In genomic region chr12:114166360-114166759, GRCh38 we compare ENCODE assay signal across 9 cellular contexts.
A peak's percentile ranks its signal among the peaks of the same experiment; 100 is the strongest.
DNase-seq lines count a peak whose midpoint lies in the region; ATAC-seq, FAIRE-seq and TF ChIP-seq lines count a peak whose summit lies in the region.
"Had no signal": no experiment of that assay in that cellular context is flagged by ENCODE, and none has a peak within 500 bp of the region (broad histone marks: within the 10 kb centered on the region; RNA-seq: fewer than 3 reads in every experiment).

No MANE protein-coding gene starts in this region.

- H3K9me3 Mint-ChIP-seq in activated naive CD4-positive, alpha-beta T cell treated with anti-CD3 and anti-CD28 coated beads, Interleukin-2, amount 50 U/mL, for 72 hours = no peaks in the 10 kb centered on the region
- H3K9me3 Mint-ChIP-seq: activated naive CD4-positive, alpha-beta T cell treated with anti-CD3 and anti-CD28 coated beads, Interleukin-2, amount 50 U/mL, for 24 hours had no signal

- no peak for TF ChIP-seq CTCF in RWPE1 (conservative IDR thresholded peaks at IDR 0.05; ENCODE audit: low read depth)
- TF ChIP-seq CTCF in left ventricle myocardium inferior (IDR thresholded peaks at IDR 0.05; ENCODE audit: borderline replicate concordance) = peak; percentile 77

- H3K27me3 ChIP-seq in left ventricle myocardium inferior (ENCODE audit: low read depth) = peaks cover 19% of the 10 kb centered on the region

- ATAC-seq in Right ventricle myocardium inferior = peak; percentile 57
- no peak for ATAC-seq in activated naive CD4-positive, alpha-beta T cell treated with anti-CD3 and anti-CD28 coated beads, Interleukin-2, amount 50 U/mL, for 72 hours

- peaks cover 4% of the 10 kb centered on the region for H3K4me1 ChIP-seq in left ventricle myocardium inferior

- POLR2A ChIA-PET in RWPE1 (lab: Yijun Ruan, JAX; ENCODE audit: low non-redundant PET) = no interaction called here

- H3K27ac ChIP-seq in RWPE1 (no peak overlapping the region), left ventricle myocardium inferior (replicated peaks) (no peak overlapping the region)

- no peak for FAIRE-seq in urothelium cell line (lab: Jason Lieb, UNC)
- FAIRE-seq in GM19239 (lab: Jason Lieb, UNC) = no peak

- H3K36me3 ChIP-seq in left ventricle myocardium inferior = no peaks in the 10 kb centered on the region

- no peaks in the 10 kb centered on the region for H3K9me3 ChIP-seq in left ventricle myocardium inferior (replicated peaks)

- H3K4me3 ChIP-seq in left ventricle myocardium inferior = no peak overlapping the region

- intact Hi-C loops in Right ventricle myocardium inferior (cut with DNase I) = loop anchor here (1.0 to 5.0 kb wide), 4 partner anchors 46 to 342 kb away; no protein-coding TSS in a partner anchor
- intact Hi-C loops in cardiac septum (cut with DNase I) = loop anchor here (1.0 to 10.0 kb wide), 3 partner anchors 188 to 342 kb away; no protein-coding TSS in a partner anchor
- intact Hi-C loops in left ventricle myocardium inferior (cut with micrococcal nuclease) = loop anchor here (10.0 kb wide), 1 partner anchor 308 kb away; no protein-coding TSS in a partner anchor

- H3K36me3 Mint-ChIP-seq in activated naive CD4-positive, alpha-beta T cell treated with anti-CD3 and anti-CD28 coated beads, Interleukin-2, amount 50 U/mL, for 72 hours = no peaks in the 10 kb centered on the region
- H3K36me3 Mint-ChIP-seq: activated naive CD4-positive, alpha-beta T cell treated with anti-CD3 and anti-CD28 coated beads, Interleukin-2, amount 50 U/mL, for 24 hours had no signal

- H3K27ac Mint-ChIP-seq in activated naive CD4-positive, alpha-beta T cell treated with anti-CD3 and anti-CD28 coated beads, Interleukin-2, amount 50 U/mL, for 72 hours = no peak overlapping the region
- H3K27ac Mint-ChIP-seq: activated naive CD4-positive, alpha-beta T cell treated with anti-CD3 and anti-CD28 coated beads, Interleukin-2, amount 50 U/mL, for 24 hours had no signal

- DNase-seq in Right ventricle myocardium inferior (ENCODE audit: missing footprints) (no peak), cardiac septum (ENCODE audit: low spot score) (no peak), RWPE1 (ENCODE audit: low spot score) (peak; percentile 12), left ventricle myocardium inferior (no peak), urothelium cell line (ENCODE audit: low spot score) (peak; percentile 16), GM19239 (ENCODE audit: insufficient read length, low spot score) (no peak)
- no peak for DNase-seq in activated naive CD4-positive, alpha-beta T cell (lab: John Stamatoyannopoulos, UW)
- DNase-seq in activated naive CD4-positive, alpha-beta T cell treated with anti-CD3 and anti-CD28 coated beads, Interleukin-2, amount 50 U/mL, for 72 hours (ENCODE audit: low spot score in 2 of 2) = no peak

- CTCF ChIA-PET in RWPE1 (lab: Yijun Ruan, JAX) = interaction anchor here (0.6 to 1.1 kb wide), 2 partner anchors 185 to 687 kb away, joined by 3 read pairs; no protein-coding TSS in a partner anchor

Comparison
In these comparisons a context has a peak if more than half of its experiments do, and no peak if none do; other contexts are left out.
1. DNase-seq: peak in RWPE1 (single experiment) and urothelium cell line (single experiment); none in Right ventricle myocardium inferior (single experiment), cardiac septum (single experiment), left ventricle myocardium inferior (single experiment), activated naive CD4-positive, alpha-beta T cell (0 of 4), GM19239 (single experiment) and activated naive CD4-positive, alpha-beta T cell treated with anti-CD3 and anti-CD28 coated beads, Interleukin-2, amount 50 U/mL, for 72 hours (0 of 2).